21 cellular contexts compared by ENCODE assay signal in the genomic region with DNA sequence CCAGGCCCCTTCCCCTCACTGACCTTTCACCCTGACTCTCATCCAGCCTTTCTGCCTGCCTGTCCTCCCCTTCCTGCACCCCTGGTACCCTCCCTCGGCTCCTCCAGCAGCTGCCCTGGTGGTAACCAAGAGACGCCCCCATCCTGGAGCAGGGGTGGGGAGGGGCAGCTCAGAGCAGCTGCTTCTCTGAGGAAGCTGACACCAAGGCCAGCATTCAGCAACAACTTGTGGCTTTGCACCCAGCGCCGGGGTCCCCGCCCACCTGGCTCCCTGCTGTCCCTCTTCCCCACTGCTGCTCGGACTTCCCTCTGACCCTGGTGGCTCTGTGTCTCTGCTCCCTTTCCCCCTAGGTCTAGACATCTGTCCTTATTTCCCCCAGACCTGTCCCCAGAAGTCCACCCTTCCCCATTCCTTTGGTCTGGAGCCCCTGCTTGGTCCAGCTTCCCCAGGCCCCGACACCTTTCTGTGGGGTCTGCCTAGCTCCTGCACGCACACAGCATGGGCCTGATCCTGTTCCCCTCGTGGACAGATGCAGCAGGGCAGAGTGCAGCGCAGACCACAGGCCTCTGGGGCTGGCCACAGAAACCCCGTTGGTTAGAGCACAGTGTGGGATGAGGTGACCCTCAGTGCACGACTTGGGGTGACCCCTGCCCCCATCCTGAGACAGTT. TPM values are rescaled to one million over a fixed set of nuclear protein-coding genes. Genes with fewer than 3 reads are reported as not detected.
DNase-seq lines count a peak whose midpoint lies in the region; ATAC-seq and TF ChIP-seq lines count a peak whose summit lies in the region.
"Had no signal": no experiment of that assay in that cellular context is flagged by ENCODE, and none has a peak within 500 bp of the region (broad histone marks: within the 10 kb centered on the region; RNA-seq: fewer than 3 reads in every experiment).

No MANE protein-coding gene starts in this region.

- intact Hi-C loops in OCI-LY7 (cut with micrococcal nuclease; ENCODE audit: unreplicated experiment) (loop anchor here (10.0 kb wide), 1 partner anchor 1878 kb away; no protein-coding TSS in a partner anchor), spleen (cut with DNase I; ENCODE audit: low total_unique reads) (no loop called here), mammary epithelial cell (cut with micrococcal nuclease) (no loop called here)

- no peaks in the 10 kb centered on the region for H3K9me2 ChIP-seq in OCI-LY7 (ENCODE audit: insufficient read depth, low read length)

- no peaks in the 10 kb centered on the region for H3K27me3 Mint-ChIP-seq in activated naive CD8-positive, alpha-beta T cell treated with anti-CD3 and anti-CD28 coated beads, Interleukin-2, amount 10 ng/mL, durations not matched to agents 7 days and 5 days
- H3K27me3 Mint-ChIP-seq in activated naive CD8-positive, alpha-beta T cell treated with anti-CD3 and anti-CD28 coated beads for 36 hours: peaks cover 12% of the 10 kb centered on the region
- H3K27me3 Mint-ChIP-seq in glutamatergic neuron (ENCODE audit: unreplicated experiment): peaks cover 12% of the 10 kb centered on the region
- peaks cover 4 to 11% (median 7%) of the 10 kb centered on the region in 5 donors for H3K27me3 Mint-ChIP-seq in naive thymus-derived CD8-positive, alpha-beta T cell

- H3K4me1 Mint-ChIP-seq in activated naive CD8-positive, alpha-beta T cell treated with anti-CD3 and anti-CD28 coated beads, Interleukin-2, amount 10 ng/mL, durations not matched to agents 7 days and 5 days: peaks cover 28% of the 10 kb centered on the region
- H3K4me1 Mint-ChIP-seq in activated naive CD8-positive, alpha-beta T cell treated with anti-CD3 and anti-CD28 coated beads for 36 hours: peaks cover 27% of the 10 kb centered on the region
- H3K4me1 Mint-ChIP-seq in glutamatergic neuron (ENCODE audit: low read depth, unreplicated experiment): peaks cover 10% of the 10 kb centered on the region
- peaks cover 7 to 20% (median 15%) of the 10 kb centered on the region in 4 donors for H3K4me1 Mint-ChIP-seq in naive thymus-derived CD8-positive, alpha-beta T cell

- H3K9ac ChIP-seq in mammary epithelial cell (ENCODE audit: insufficient read depth, low read length): no peak overlapping the region

- peaks cover 0 to 18% (median 0%) of the 10 kb centered on the region in 7 donors for H3K27me3 ChIP-seq in spleen (replicated peaks in 1 of 7)
- no peaks in the 10 kb centered on the region for H3K27me3 ChIP-seq in mammary epithelial cell (ENCODE audit: insufficient read depth, low read length)
- H3K27me3 ChIP-seq: hepatocyte had no signal

- H3K36me3 Mint-ChIP-seq in activated naive CD8-positive, alpha-beta T cell treated with anti-CD3 and anti-CD28 coated beads, Interleukin-2, amount 10 ng/mL, durations not matched to agents 7 days and 5 days: no peaks in the 10 kb centered on the region
- peaks cover 4% of the 10 kb centered on the region for H3K36me3 Mint-ChIP-seq in activated naive CD8-positive, alpha-beta T cell treated with anti-CD3 and anti-CD28 coated beads for 36 hours
- no peaks in the 10 kb centered on the region for H3K36me3 Mint-ChIP-seq in glutamatergic neuron (ENCODE audit: unreplicated experiment)
- H3K36me3 Mint-ChIP-seq in naive thymus-derived CD8-positive, alpha-beta T cell: peaks cover 0 to 10% (median 0%) of the 10 kb centered on the region in 3 donors

- H4K20me1 ChIP-seq in OCI-LY7 (ENCODE audit: insufficient read depth, low read length) (no peaks in the 10 kb centered on the region), mammary epithelial cell (ENCODE audit: insufficient read depth, low read length) (no peaks in the 10 kb centered on the region)

- no peak for ATAC-seq in activated naive CD8-positive, alpha-beta T cell treated with anti-CD3 and anti-CD28 coated beads, Interleukin-2, amount 10 ng/mL, durations not matched to agents 7 days and 5 days (ENCODE audit: low read depth)
- ATAC-seq in naive thymus-derived CD8-positive, alpha-beta T cell: no peak
- ATAC-seq in HG03097 (IDR thresholded peaks at IDR 0.05; ENCODE audit: low FRiP score, unreplicated experiment): no peak
- ATAC-seq: left cardiac atrium had no signal

- TF ChIP-seq CTCF in OCI-LY7 (conservative IDR thresholded peaks at IDR 0.05; ENCODE audit: low read length): no peak
- TF ChIP-seq CTCF in glutamatergic neuron (IDR thresholded peaks at IDR 0.05; ENCODE audit: partially characterized antibody, unreplicated experiment): no peak
- TF ChIP-seq CTCF in spleen (IDR thresholded peaks at IDR 0.05 in 8 of 11, conservative IDR thresholded peaks at IDR 0.05 in 3 of 11): no peak
- TF ChIP-seq CTCF in mammary epithelial cell (conservative IDR thresholded peaks at IDR 0.05 in 1 of 2, IDR thresholded peaks at IDR 0.05 in 1 of 2; ENCODE audit: extremely low read depth in 1 of 2, insufficient read depth in 1 of 2, low read depth in 1 of 2, low read length in 2 of 2): no peak

- dilution Hi-C loops in mammary epithelial cell (cut with HindIII; ENCODE audit: low sequenced_read_pairs): no loop called here

- H3K79me2 ChIP-seq in OCI-LY7 (ENCODE audit: insufficient read depth, low read depth, low read length) (peaks cover 6% of the 10 kb centered on the region; the same call in 1 of the 2 replicates), mammary epithelial cell (ENCODE audit: insufficient read depth, low read length) (no peaks in the 10 kb centered on the region)
- H3K79me2 ChIP-seq: hepatocyte had no signal

- H3K9me3 ChIP-seq in OCI-LY7 (ENCODE audit: low read length): no peaks in the 10 kb centered on the region
- H3K9me3 ChIP-seq in spleen: no peaks in the 10 kb centered on the region
- no peaks in the 10 kb centered on the region for H3K9me3 ChIP-seq in mammary epithelial cell (replicated peaks; ENCODE audit: insufficient read depth, low read length)
- H3K9me3 ChIP-seq: Caco-2, tibial nerve had no signal

- H2AFZ ChIP-seq in OCI-LY7 (ENCODE audit: low read length) (no peak overlapping the region), mammary epithelial cell (ENCODE audit: low read depth, low read length) (no peak overlapping the region)
- H2AFZ ChIP-seq: hepatocyte had no signal

- no peak overlapping the region for H3K4me2 ChIP-seq in OCI-LY7 (ENCODE audit: low read length)
- no peak overlapping the region for H3K4me2 ChIP-seq in mammary epithelial cell (ENCODE audit: insufficient read depth, low read depth, low read length)
- H3K4me2 ChIP-seq: hepatocyte had no signal

- BruUV-seq in OCI-LY7 (replicated peaks; lab: Mats Ljungman, UMichigan) (no TSS peak), mammary epithelial cell (replicated peaks; lab: Mats Ljungman, UMichigan) (no TSS peak)

- in situ Hi-C loops in mammary epithelial cell (cut with MboI; ENCODE audit: low sequenced_read_pairs in 2 of 2): no loop called here

- peak overlapping the region; percentile 13 for H3K27ac ChIP-seq in OCI-LY7 (ENCODE audit: low read depth, low read length, poor library complexity, severe bottlenecking)
- no peak overlapping the region for H3K27ac ChIP-seq in spleen
- H3K27ac ChIP-seq in mammary epithelial cell (ENCODE audit: insufficient read depth, low read depth, low read length): no peak overlapping the region
- H3K27ac ChIP-seq: coronary artery, hepatocyte, tibial nerve had no signal

- H3K36me3 ChIP-seq in OCI-LY7 (ENCODE audit: insufficient read depth, low read length): peaks cover 26% of the 10 kb centered on the region
- peaks cover 0 to 39% (median 17%) of the 10 kb centered on the region in 6 donors for H3K36me3 ChIP-seq in spleen
- no peaks in the 10 kb centered on the region for H3K36me3 ChIP-seq in mammary epithelial cell (ENCODE audit: insufficient read depth, low read length)

- H3K27ac Mint-ChIP-seq in activated naive CD8-positive, alpha-beta T cell treated with anti-CD3 and anti-CD28 coated beads, Interleukin-2, amount 10 ng/mL, durations not matched to agents 7 days and 5 days: peak overlapping the region; percentile 65
- H3K27ac Mint-ChIP-seq in activated naive CD8-positive, alpha-beta T cell treated with anti-CD3 and anti-CD28 coated beads for 36 hours: no peak overlapping the region
- peak overlapping the region; percentile 52 for H3K27ac Mint-ChIP-seq in glutamatergic neuron (ENCODE audit: unreplicated experiment)
- peak overlapping the region in 1 of 10 donors; percentile 34 for H3K27ac Mint-ChIP-seq in naive thymus-derived CD8-positive, alpha-beta T cell
- H3K27ac Mint-ChIP-seq: activated T-helper 2 cell treated with anti-CD3 and anti-CD28 coated beads, Interferon-gamma antibody, Interleukin-2, Interleukin-4, amounts not matched to agents 10 μg/mL and 5 μg/mL and 100 μg/mL, durations not matched to agents 14 hours and 24 hours and 36 hours; HFFc6 had no signal

- POLR2A ChIA-PET in activated naive CD8-positive, alpha-beta T cell treated with anti-CD3 and anti-CD28 coated beads, Interleukin-2, amount 10 ng/mL, durations not matched to agents 7 days and 5 days (lab: Charles Lee): no interaction called here
- POLR2A ChIA-PET in OCI-LY7 (lab: Charles Lee): interaction anchor here (0.6 to 0.7 kb wide), 2 partner anchors 14 to 70 kb away, joined by 3 to 6 read pairs; no protein-coding TSS in a partner anchor
- POLR2A ChIA-PET in naive thymus-derived CD8-positive, alpha-beta T cell (lab: Charles Lee): interaction anchor here (1.3 kb wide), 1 partner anchor 15 kb away, joined by 3 read pairs; no protein-coding TSS in a partner anchor

- H3K4me3 ChIP-seq in OCI-LY7 (ENCODE audit: low read depth, low read length, poor library complexity, severe bottlenecking) (no peak overlapping the region), spleen (no peak overlapping the region), mammary epithelial cell (replicated peaks in 1 of 3; ENCODE audit: insufficient read depth in 1 of 3, low read depth in 2 of 3, low read length in 3 of 3) (no peak overlapping the region)
- H3K4me3 ChIP-seq: coronary artery, hepatocyte, tibial nerve had no signal

- DNase-seq in activated naive CD8-positive, alpha-beta T cell treated with anti-CD3 and anti-CD28 coated beads, Interleukin-2, amount 10 ng/mL, durations not matched to agents 7 days and 5 days: no peak
- no peak for DNase-seq in activated naive CD8-positive, alpha-beta T cell treated with anti-CD3 and anti-CD28 coated beads for 36 hours
- DNase-seq in OCI-LY7 (ENCODE audit: low spot score) (no peak), glutamatergic neuron (no peak), spleen (peak; percentile 51), mammary epithelial cell (no peak)
- DNase-seq in naive thymus-derived CD8-positive, alpha-beta T cell: no peak
- DNase-seq: activated CD4-positive, alpha-beta T cell treated with anti-CD3 and anti-CD28 coated beads, Interleukin-2, amount 50 U/mL, for 1 hour; Caco-2; GDM1; HFFc6; left cardiac atrium; NCI-H1694 treated with DMSO at 0.1 percent for 48 hours; NCI-H524 treated with DMSO at 0.1 percent for 48 hours; retina; stimulated activated CD4-positive, alpha-beta T cell treated with anti-CD3 and anti-CD28 coated beads, Interleukin-4, amount 100 ng/mL, for 1 hour had no signal

- 38 to 56% (median 40%) methylated on average over 11 to 12 of the region's 12 CpGs for WGBS in spleen, 5 donors
- WGBS in mammary epithelial cell (ENCODE audit: low coverage, missing lambda C conversion rate): 82% methylated on average over 10 of the region's 12 CpGs

- TF ChIP-seq POLR2A in spleen (IDR thresholded peaks at IDR 0.05): no peak

- peaks cover 24% of the 10 kb centered on the region for H3K4me1 ChIP-seq in OCI-LY7 (ENCODE audit: insufficient read depth, low read length, poor library complexity, severe bottlenecking)
- peaks cover 6 to 27% (median 19%) of the 10 kb centered on the region in 6 donors for H3K4me1 ChIP-seq in spleen
- H3K4me1 ChIP-seq in mammary epithelial cell (ENCODE audit: insufficient read depth, low read length): peaks cover 11% of the 10 kb centered on the region

- CTCF ChIA-PET in OCI-LY7 (lab: Charles Lee; ENCODE audit: unreplicated experiment) (no interaction called here), mammary epithelial cell (lab: Charles Lee; ENCODE audit: low non-redundant PET) (no interaction called here)

- no peak overlapping the region for H3K4me3 Mint-ChIP-seq in activated naive CD8-positive, alpha-beta T cell treated with anti-CD3 and anti-CD28 coated beads, Interleukin-2, amount 10 ng/mL, durations not matched to agents 7 days and 5 days
- no peak overlapping the region for H3K4me3 Mint-ChIP-seq in activated naive CD8-positive, alpha-beta T cell treated with anti-CD3 and anti-CD28 coated beads for 36 hours
- H3K4me3 Mint-ChIP-seq in glutamatergic neuron (ENCODE audit: unreplicated experiment): no peak overlapping the region
- H3K4me3 Mint-ChIP-seq in naive thymus-derived CD8-positive, alpha-beta T cell: no peak overlapping the region
- H3K4me3 Mint-ChIP-seq: HFFc6 had no signal

- H3K9me3 Mint-ChIP-seq in activated naive CD8-positive, alpha-beta T cell treated with anti-CD3 and anti-CD28 coated beads, Interleukin-2, amount 10 ng/mL, durations not matched to agents 7 days and 5 days: no peaks in the 10 kb centered on the region
- H3K9me3 Mint-ChIP-seq in activated naive CD8-positive, alpha-beta T cell treated with anti-CD3 and anti-CD28 coated beads for 36 hours: no peaks in the 10 kb centered on the region
- H3K9me3 Mint-ChIP-seq in glutamatergic neuron (ENCODE audit: unreplicated experiment): peaks cover 6% of the 10 kb centered on the region
- H3K9me3 Mint-ChIP-seq in naive thymus-derived CD8-positive, alpha-beta T cell: no peaks in the 10 kb centered on the region
- H3K9me3 Mint-ChIP-seq: activated T-helper 2 cell treated with anti-CD3 and anti-CD28 coated beads, Interferon-gamma antibody, Interleukin-2, Interleukin-4, amounts not matched to agents 10 μg/mL and 5 μg/mL and 100 μg/mL, durations not matched to agents 14 hours and 24 hours and 36 hours; HFFc6 had no signal

RNA-seq across cellular contexts. Expression of a gene that starts 1.2 kb away (rescaled TPM):
- 1 to 10 TPM; 2.5 to 4.6 TPM for total RNA-seq in activated naive CD8-positive, alpha-beta T cell treated with anti-CD3 and anti-CD28 coated beads, Interleukin-2, amount 10 ng/mL, durations not matched to agents 7 days and 5 days
- total RNA-seq in activated naive CD8-positive, alpha-beta T cell treated with anti-CD3 and anti-CD28 coated beads for 36 hours: 1 to 10 TPM; 2.0 to 2.8 TPM
- 1.0 and 5.0 TPM in 2 replicates for total RNA-seq in OCI-LY7 (2014; rRNA removed; shearing (Covaris generic))
- total RNA-seq in OCI-LY7 (2022) (4.4 and 5.0 TPM in 2 replicates), glutamatergic neuron (ENCODE audit: unreplicated experiment) (4.5 TPM), spleen (1 to 10 TPM in 2 of 7 donors, under 1 TPM in 3, not detected in 2; 0.26 to 1.5 (median 0.82) TPM), mammary epithelial cell (1 to 10 TPM in 1 of 2 donors, under 1 TPM in 1; 0.17 to 1.2 TPM)
- polyA plus RNA-seq in spleen (under 1 TPM; 0.33 to 0.46 (median 0.42) TPM), mammary epithelial cell (0.43 TPM)
- 1 to 10 TPM in 1 of 2 experiments, under 1 TPM in 1; 0.58 to 1.2 TPM for total RNA-seq in naive thymus-derived CD8-positive, alpha-beta T cell
- not detected for polyA plus RNA-seq in naive thymus-derived CD8-positive, alpha-beta T cell
- polyA minus RNA-seq in mammary epithelial cell: not detected

RNA-seq across cellular contexts. Expression of a gene that starts 13.5 kb away (rescaled TPM):
- total RNA-seq in activated naive CD8-positive, alpha-beta T cell treated with anti-CD3 and anti-CD28 coated beads, Interleukin-2, amount 10 ng/mL, durations not matched to agents 7 days and 5 days: 10 to 100 TPM; 78.9 to 81.0 TPM
- total RNA-seq in activated naive CD8-positive, alpha-beta T cell treated with anti-CD3 and anti-CD28 coated beads for 36 hours: 10 to 100 TPM; 33.8 to 34.7 TPM
- 29.8 and 59.8 TPM in 2 replicates for total RNA-seq in OCI-LY7 (2014; rRNA removed; shearing (Covaris generic))
- 76.5 and 92.9 TPM in 2 replicates for total RNA-seq in OCI-LY7 (2022)
- total RNA-seq in glutamatergic neuron (ENCODE audit: unreplicated experiment): 72.1 TPM
- total RNA-seq in spleen: 10 to 100 TPM; 25.9 to 70.7 (median 60.7) TPM
- 10 to 100 TPM; 28.1 to 60.8 (median 42.7) TPM for polyA plus RNA-seq in spleen
- 100 to 1,000 TPM; 110 to 117 TPM for total RNA-seq in naive thymus-derived CD8-positive, alpha-beta T cell
- polyA plus RNA-seq in naive thymus-derived CD8-positive, alpha-beta T cell: 1 to 10 TPM; 1.1 to 2.5 (median 2.2) TPM
- 10 to 100 TPM; 12.0 to 40.6 TPM for total RNA-seq in mammary epithelial cell
- 18.2 TPM for polyA plus RNA-seq in mammary epithelial cell
- 14.9 TPM for polyA minus RNA-seq in mammary epithelial cell

RNA-seq across cellular contexts. Expression of a gene that starts 31.0 kb away (rescaled TPM):
- total RNA-seq in activated naive CD8-positive, alpha-beta T cell treated with anti-CD3 and anti-CD28 coated beads, Interleukin-2, amount 10 ng/mL, durations not matched to agents 7 days and 5 days: 100 to 1,000 TPM; 117 to 119 TPM
- 100 to 1,000 TPM; 360 to 382 TPM for total RNA-seq in activated naive CD8-positive, alpha-beta T cell treated with anti-CD3 and anti-CD28 coated beads for 36 hours
- total RNA-seq in OCI-LY7 (2014; rRNA removed; shearing (Covaris generic)): 160 and 184 TPM in 2 replicates
- total RNA-seq in OCI-LY7 (2022): 176 and 211 TPM in 2 replicates
- 143 TPM for total RNA-seq in glutamatergic neuron (ENCODE audit: unreplicated experiment)
- total RNA-seq in spleen: 100 to 1,000 TPM in 5 of 7 donors, 10 to 100 TPM in 2; 76.3 to 136 (median 103) TPM
- polyA plus RNA-seq in spleen: 100 to 1,000 TPM; 182 to 194 (median 190) TPM
- 100 to 1,000 TPM; 117 to 120 TPM for total RNA-seq in naive thymus-derived CD8-positive, alpha-beta T cell
- polyA plus RNA-seq in naive thymus-derived CD8-positive, alpha-beta T cell: 100 to 1,000 TPM; 141 to 155 (median 152) TPM
- total RNA-seq in mammary epithelial cell: 100 to 1,000 TPM in 1 of 2 donors, 10 to 100 TPM in 1; 94.9 to 142 TPM
- polyA plus RNA-seq in mammary epithelial cell: 144 TPM
- 126 TPM for polyA minus RNA-seq in mammary epithelial cell

RNA-seq across cellular contexts. Expression of a gene that starts 47.9 kb away (rescaled TPM):
- 10 to 100 TPM; 23.7 to 25.6 TPM for total RNA-seq in activated naive CD8-positive, alpha-beta T cell treated with anti-CD3 and anti-CD28 coated beads, Interleukin-2, amount 10 ng/mL, durations not matched to agents 7 days and 5 days
- 10 to 100 TPM; 11.4 to 12.5 TPM for total RNA-seq in activated naive CD8-positive, alpha-beta T cell treated with anti-CD3 and anti-CD28 coated beads for 36 hours
- 84.8 and 118 TPM in 2 replicates for total RNA-seq in OCI-LY7 (2014; rRNA removed; shearing (Covaris generic))
- total RNA-seq in OCI-LY7 (2022) (84.2 and 87.2 TPM in 2 replicates), glutamatergic neuron (ENCODE audit: unreplicated experiment) (15.3 TPM), spleen (10 to 100 TPM; 43.1 to 82.5 (median 51.0) TPM), mammary epithelial cell (10 to 100 TPM; 24.2 to 25.4 TPM)
- polyA plus RNA-seq in spleen (10 to 100 TPM; 40.8 to 90.0 (median 64.5) TPM), mammary epithelial cell (11.6 TPM)
- 10 to 100 TPM; 34.1 to 35.7 TPM for total RNA-seq in naive thymus-derived CD8-positive, alpha-beta T cell
- polyA plus RNA-seq in naive thymus-derived CD8-positive, alpha-beta T cell: 1 to 10 TPM; 2.8 to 6.5 (median 3.0) TPM
- polyA minus RNA-seq in mammary epithelial cell: 3.1 TPM

RNA-seq across cellular contexts. Expression of a gene that starts 54.3 kb away (rescaled TPM):
- 100 to 1,000 TPM; 296 to 304 TPM for total RNA-seq in activated naive CD8-positive, alpha-beta T cell treated with anti-CD3 and anti-CD28 coated beads, Interleukin-2, amount 10 ng/mL, durations not matched to agents 7 days and 5 days
- total RNA-seq in activated naive CD8-positive, alpha-beta T cell treated with anti-CD3 and anti-CD28 coated beads for 36 hours: 100 to 1,000 TPM; 296 to 308 TPM
- total RNA-seq in OCI-LY7 (2014; rRNA removed; shearing (Covaris generic)): 108 and 109 TPM in 2 replicates
- 451 and 487 TPM in 2 replicates for total RNA-seq in OCI-LY7 (2022)
- 261 TPM for total RNA-seq in glutamatergic neuron (ENCODE audit: unreplicated experiment)
- total RNA-seq in spleen: 100 to 1,000 TPM; 113 to 179 (median 161) TPM
- 10 to 100 TPM; 43.8 to 85.8 (median 61.9) TPM for polyA plus RNA-seq in spleen
- total RNA-seq in naive thymus-derived CD8-positive, alpha-beta T cell: 100 to 1,000 TPM; 310 to 339 TPM
- polyA plus RNA-seq in naive thymus-derived CD8-positive, alpha-beta T cell: 10 to 100 TPM; 14.2 to 28.4 (median 19.5) TPM
- 100 to 1,000 TPM in 1 of 2 donors, 10 to 100 TPM in 1; 80.5 to 247 TPM for total RNA-seq in mammary epithelial cell
- polyA plus RNA-seq in mammary epithelial cell: 33.5 TPM
- polyA minus RNA-seq in mammary epithelial cell: 123 TPM
